Comparison of ENCODE assay signal across 8 cellular contexts in genomic region chr6:1527098-1527497, GRCh38.
DNase-seq lines count a peak whose midpoint lies in the region; ATAC-seq and TF ChIP-seq lines count a peak whose summit lies in the region.

No MANE protein-coding gene starts in this region.

- no peak for TF ChIP-seq CTCF in progenitor cell of endocrine pancreas (IDR thresholded peaks at IDR 0.05; ENCODE audit: unreplicated experiment)

- peaks cover 48% of the 10 kb centered on the region for H3K27me3 Mint-ChIP-seq in progenitor cell of endocrine pancreas

- peak; percentile 21 to 47 for ATAC-seq in activated CD4-positive, CD25-positive, alpha-beta regulatory T cell treated with anti-CD3 and anti-CD28 coated beads, Interleukin-2, amount 50 U/mL, for 24 hours
- no peak for ATAC-seq in GM21619 (IDR thresholded peaks at IDR 0.05; ENCODE audit: unreplicated experiment)

- no peaks in the 10 kb centered on the region for H3K36me3 Mint-ChIP-seq in progenitor cell of endocrine pancreas (ENCODE audit: insufficient read depth)

- peaks cover 8% of the 10 kb centered on the region for H3K4me1 Mint-ChIP-seq in progenitor cell of endocrine pancreas (ENCODE audit: low read depth)

- no peaks in the 10 kb centered on the region for H3K9me3 Mint-ChIP-seq in progenitor cell of endocrine pancreas (ENCODE audit: low read depth)

- DNase-seq in activated CD4-positive, CD25-positive, alpha-beta regulatory T cell treated with anti-CD3 and anti-CD28 coated beads, Interleukin-2, amount 50 U/mL, for 72 hours: no peak
- DNase-seq in activated CD4-positive, alpha-beta T cell treated with anti-CD3 and anti-CD28 coated beads for 48 hours: peak; percentile 43
- peak; percentile 44 for DNase-seq in fibroblast of the conjunctiva (ENCODE audit: low read depth)
- DNase-seq in progenitor cell of endocrine pancreas (ENCODE audit: low spot score, unreplicated experiment): no peak
- DNase-seq in NCI-H2081 (lab: John Stamatoyannopoulos, UW): no peak
- no peak for DNase-seq in SKM-1 treated with dmso at 0.1 percent for 144 hours (lab: John Stamatoyannopoulos, UW; ENCODE audit: unreplicated experiment)

- H3K27ac Mint-ChIP-seq in progenitor cell of endocrine pancreas: peak overlapping the region; percentile 72

- H3K4me3 Mint-ChIP-seq in progenitor cell of endocrine pancreas (ENCODE audit: low read depth): no peak overlapping the region

Comparison
In these comparisons a context has a peak if more than half of its experiments do, and no peak if none do; other contexts are left out.
1. DNase-seq: peak in activated CD4-positive, alpha-beta T cell treated with anti-CD3 and anti-CD28 coated beads for 48 hours (single experiment) and fibroblast of the conjunctiva (single experiment); none in activated CD4-positive, CD25-positive, alpha-beta regulatory T cell treated with anti-CD3 and anti-CD28 coated beads, Interleukin-2, amount 50 U/mL, for 72 hours (single experiment), progenitor cell of endocrine pancreas (single experiment), NCI-H2081 (0 of 2) and SKM-1 treated with dmso at 0.1 percent for 144 hours (single experiment).